ENCODE assay signal across 1 cellular context in the genomic region with DNA sequence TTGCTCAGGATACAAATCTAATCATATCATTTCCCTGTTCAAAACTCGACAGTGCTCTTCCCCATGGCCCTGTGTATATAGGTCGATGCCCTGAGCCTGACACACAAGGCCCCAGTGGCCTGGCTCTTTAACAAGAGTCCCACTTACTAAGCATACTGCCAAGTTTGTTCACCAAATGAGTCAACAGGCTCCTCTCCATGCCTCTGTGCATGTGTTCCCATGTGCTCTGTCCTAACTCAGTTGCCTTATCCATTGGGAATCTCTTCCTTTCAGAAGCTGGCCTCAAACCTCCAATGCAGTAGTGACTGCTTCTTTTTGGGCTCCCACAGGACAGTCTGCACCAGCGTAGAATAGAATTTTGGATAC.
TF ChIP-seq lines count a peak whose summit lies in the region.

No MANE protein-coding gene starts in this region.

TF ChIP-seq in GM12878, 131 proteins besides CTCF, POLR2A, EP300 and RAD21 (continued from another document):
- TF ChIP-seq BCLAF1 (IDR thresholded peaks at IDR 0.05): no peak
- peak; percentile 63; the same call in 1 of the 2 replicates for TF ChIP-seq EED (IDR thresholded peaks at IDR 0.05; ENCODE audit: low read depth)
- peak; percentile 34; the same call in 1 of the 2 replicates for TF ChIP-seq JUNB (IDR thresholded peaks at IDR 0.05)
- TF ChIP-seq MEF2A (IDR thresholded peaks at IDR 0.05; ENCODE audit: insufficient read depth, low read depth, low read length): no peak
